ENCODE assay signal across 17 cellular contexts in genomic region chr17:38418069-38418692, GRCh38. TPM values are rescaled to one million over a fixed set of nuclear protein-coding genes. Genes with fewer than 3 reads are reported as not detected.
DNase-seq lines count a peak whose midpoint lies in the region; ATAC-seq and TF ChIP-seq lines count a peak whose summit lies in the region.
"Had no signal": no experiment of that assay in that cellular context is flagged by ENCODE, and none has a peak within 500 bp of the region (broad histone marks: within the 10 kb centered on the region; RNA-seq: fewer than 3 reads in every experiment).

No MANE protein-coding gene starts in this region.

- H3K27ac ChIP-seq in parathyroid adenoma: peak overlapping the region; percentile 96
- H3K27ac ChIP-seq: cardiac muscle cell, PC-9 had no signal

- no peak for TF ChIP-seq CTCF in parathyroid adenoma (IDR thresholded peaks at IDR 0.05)
- TF ChIP-seq CTCF in natural killer cell (IDR thresholded peaks at IDR 0.05): no peak

- ATAC-seq in natural killer cell: no peak
- no peak for ATAC-seq in GM21360 (IDR thresholded peaks at IDR 0.05; ENCODE audit: unreplicated experiment)
- ATAC-seq: effector memory CD8-positive, alpha-beta T cell; HCT116 had no signal

- H3K36me3 Mint-ChIP-seq in natural killer cell: no peaks in the 10 kb centered on the region

- H3K79me2 ChIP-seq in parathyroid adenoma: peaks cover 2% of the 10 kb centered on the region

- H3K4me3 ChIP-seq in parathyroid adenoma (ENCODE audit: low read depth, low read length): no peak overlapping the region
- H3K4me3 ChIP-seq: PC-9 had no signal

- H3K9me3 Mint-ChIP-seq in natural killer cell: no peaks in the 10 kb centered on the region
- H3K9me3 Mint-ChIP-seq: activated CD4-positive, alpha-beta T cell treated with anti-CD3 and anti-CD28 coated beads, Interleukin-2, amount 10 ng/mL, durations not matched to agents 7 days and 5 days; effector memory CD8-positive, alpha-beta T cell; naive B cell had no signal

- H2AFZ ChIP-seq in parathyroid adenoma: peak overlapping the region; percentile 86
- H2AFZ ChIP-seq: PC-9 had no signal

- H3K9me3 ChIP-seq in ES-I3 (ENCODE audit: control insufficient read depth, insufficient read depth, low read length): no peaks in the 10 kb centered on the region
- H3K9me3 ChIP-seq in parathyroid adenoma (ENCODE audit: control insufficient read depth, low read length): no peaks in the 10 kb centered on the region
- H3K9me3 ChIP-seq: SK-N-SH had no signal

- intact Hi-C loops in natural killer cell (cut with micrococcal nuclease): no loop called here

- H3K9ac ChIP-seq in ES-I3 (ENCODE audit: low read depth, low read length) (peak overlapping the region; percentile 37; the same call in 1 of the 2 replicates), parathyroid adenoma (no peak overlapping the region)
- H3K9ac ChIP-seq: SK-N-SH had no signal

- peaks cover 34% of the 10 kb centered on the region for H3K4me1 ChIP-seq in ES-I3 (ENCODE audit: insufficient read depth, low read length)
- peaks cover 39% of the 10 kb centered on the region for H3K4me1 ChIP-seq in parathyroid adenoma

- H3K4me3 Mint-ChIP-seq in natural killer cell: no peak overlapping the region

- peaks cover 5 to 9% of the 10 kb centered on the region in 2 donors for H3K4me1 Mint-ChIP-seq in natural killer cell

- no peak overlapping the region for H3K4me2 ChIP-seq in parathyroid adenoma (ENCODE audit: low read length)
- H3K4me2 ChIP-seq: PC-9, SK-N-SH had no signal

- peaks cover 4% of the 10 kb centered on the region for H3K27me3 ChIP-seq in parathyroid adenoma (ENCODE audit: control insufficient read depth, insufficient read depth, low read length)

- H3K27me3 Mint-ChIP-seq in natural killer cell (ENCODE audit: low read depth in 2 of 2): peaks cover 17 to 33% of the 10 kb centered on the region in 2 donors

- H3K36me3 ChIP-seq in ES-I3 (ENCODE audit: insufficient read depth, low read length): no peaks in the 10 kb centered on the region
- H3K36me3 ChIP-seq in parathyroid adenoma (ENCODE audit: control insufficient read depth, insufficient read depth, low read length): no peaks in the 10 kb centered on the region
- H3K36me3 ChIP-seq: cardiac muscle cell had no signal

- peak; percentile 25 for DNase-seq in NCI-H1092 (lab: John Stamatoyannopoulos, UW)
- DNase-seq in globus pallidus (ENCODE audit: low spot score): peak; percentile 38
- no peak for DNase-seq in NCI-H446 treated with DMSO at 0.1 percent for 48 hours (lab: John Stamatoyannopoulos, UW)
- no peak for DNase-seq in natural killer cell
- DNase-seq: activated CD4-positive, alpha-beta T cell treated with anti-CD3 and anti-CD28 coated beads, Interleukin-2, amount 10 ng/mL, durations not matched to agents 7 days and 5 days; effector memory CD8-positive, alpha-beta T cell; MM.1S; naive B cell; NCI-H524 treated with DMSO at 0.1 percent for 48 hours; PC-9; T1000 had no signal

- no peak overlapping the region for H3K27ac Mint-ChIP-seq in natural killer cell
- H3K27ac Mint-ChIP-seq: activated CD4-positive, alpha-beta T cell treated with anti-CD3 and anti-CD28 coated beads, Interleukin-2, amount 10 ng/mL, durations not matched to agents 7 days and 5 days; effector memory CD8-positive, alpha-beta T cell had no signal

RNA-seq across cellular contexts. Expression of gene ARHGAP23, which starts 10.1 kb away (rescaled TPM):
- 1 to 10 TPM in 2 of 3 donors, under 1 TPM in 1; 0.19 to 1.8 (median 1.7) TPM for total RNA-seq in natural killer cell

Comparison
In these comparisons a context has a peak if more than half of its experiments do, and no peak if none do; other contexts are left out.
1. DNase-seq: peak in NCI-H1092 (single experiment) and globus pallidus (single experiment); none in NCI-H446 treated with DMSO at 0.1 percent for 48 hours (single experiment) and natural killer cell (single experiment).